In the genomic region with DNA sequence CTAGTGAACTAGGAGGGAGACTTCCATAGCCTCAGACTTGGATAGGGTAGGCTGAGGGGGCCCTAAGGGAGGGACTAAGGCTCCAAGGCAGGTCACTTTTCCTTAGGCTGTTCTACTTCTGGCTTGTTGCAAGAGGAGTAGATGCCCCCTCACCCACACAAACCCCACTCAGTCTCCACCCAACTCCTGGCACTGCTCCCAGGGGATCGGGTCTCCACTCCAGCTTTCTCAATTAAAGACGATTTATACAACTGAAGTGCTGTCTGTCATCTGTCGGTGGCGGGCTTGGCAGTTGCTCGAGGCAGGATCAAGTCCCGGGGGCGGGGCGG, we compare ENCODE assay signal across 11 cellular contexts. TPM values are rescaled to one million over a fixed set of nuclear protein-coding genes. Genes with fewer than 3 reads are reported as not detected.
DNase-seq lines count a peak whose midpoint lies in the region; ATAC-seq and TF ChIP-seq lines count a peak whose summit lies in the region.
"Had no signal": no experiment of that assay in that cellular context is flagged by ENCODE, and none has a peak within 500 bp of the region (broad histone marks: within the 10 kb centered on the region; RNA-seq: fewer than 3 reads in every experiment).

No MANE protein-coding gene starts in this region.

- no peaks in the 10 kb centered on the region for H3K9me3 ChIP-seq in CD8-positive, alpha-beta T cell (ENCODE audit: low read length)

- H3K36me3 Mint-ChIP-seq in CD8-positive, alpha-beta T cell = peaks cover 6% of the 10 kb centered on the region
- H3K36me3 Mint-ChIP-seq in brain = peaks cover 20% of the 10 kb centered on the region
- peaks cover 5% of the 10 kb centered on the region for H3K36me3 Mint-ChIP-seq in nephron progenitor cell (ENCODE audit: low read depth)

- intact Hi-C loops in CD8-positive, alpha-beta T cell (cut with DNase I, micrococcal nuclease) = loop anchor here in 1 of 2 experiments (1.0 kb wide), 1 partner anchor 11 kb away; no protein-coding TSS in a partner anchor

- peaks cover 34% of the 10 kb centered on the region for H3K4me1 ChIP-seq in CD8-positive, alpha-beta T cell (ENCODE audit: insufficient read depth, low read length)

- CTCF ChIA-PET in CD8-positive, alpha-beta T cell (lab: Charles Lee) = interaction anchor here (0.6 to 4.7 kb wide), 7 partner anchors 8 to 116 kb away, joined by 3 to 15 read pairs (median 6); partner anchors contain the start of genes TMEM95 and ZBTB4

- ATAC-seq in CD8-positive, alpha-beta T cell = no peak
- no peak for ATAC-seq in HG03196 (IDR thresholded peaks at IDR 0.05; ENCODE audit: unreplicated experiment)
- ATAC-seq in GM18873 (IDR thresholded peaks at IDR 0.05; ENCODE audit: low FRiP score, unreplicated experiment) = no peak

- H3K27ac Mint-ChIP-seq in CD8-positive, alpha-beta T cell = no peak overlapping the region
- peak overlapping the region in 2 of 5 experiments; percentile 89 to 91 for H3K27ac Mint-ChIP-seq in brain
- H3K27ac Mint-ChIP-seq in nephron progenitor cell = no peak overlapping the region

- H3K9me3 Mint-ChIP-seq in CD8-positive, alpha-beta T cell = no peaks in the 10 kb centered on the region
- H3K9me3 Mint-ChIP-seq in brain (peaks cover 0 to 9% (median 0%) of the 10 kb centered on the region in 5 experiments), nephron progenitor cell (no peaks in the 10 kb centered on the region)

- H3K27me3 ChIP-seq in CD8-positive, alpha-beta T cell (ENCODE audit: insufficient read depth, low read length) = peaks cover 14% of the 10 kb centered on the region

- H3K27ac ChIP-seq in CD8-positive, alpha-beta T cell (ENCODE audit: low read depth, low read length) = no peak overlapping the region
- H3K27ac ChIP-seq: KMS-11 had no signal

- H3K36me3 ChIP-seq in CD8-positive, alpha-beta T cell (ENCODE audit: insufficient read depth, low read length) = no peaks in the 10 kb centered on the region

- H3K4me1 Mint-ChIP-seq in CD8-positive, alpha-beta T cell (ENCODE audit: low read depth) = peaks cover 31% of the 10 kb centered on the region
- H3K4me1 Mint-ChIP-seq in brain = peaks cover 68% of the 10 kb centered on the region
- H3K4me1 Mint-ChIP-seq in nephron progenitor cell = peaks cover 68% of the 10 kb centered on the region

- peaks cover 46% of the 10 kb centered on the region for H3K27me3 Mint-ChIP-seq in CD8-positive, alpha-beta T cell (ENCODE audit: low read depth)
- H3K27me3 Mint-ChIP-seq in brain = peaks cover 34% of the 10 kb centered on the region
- peaks cover 48% of the 10 kb centered on the region for H3K27me3 Mint-ChIP-seq in nephron progenitor cell (ENCODE audit: low read depth, poor library complexity)

- peak overlapping the region; percentile 84 for H3K4me3 Mint-ChIP-seq in CD8-positive, alpha-beta T cell
- H3K4me3 Mint-ChIP-seq in brain = peak overlapping the region in 4 of 5 experiments; percentile 42 to 80 (median 71)
- H3K4me3 Mint-ChIP-seq in nephron progenitor cell = peak overlapping the region; percentile 64

- no peak for TF ChIP-seq CTCF in CD8-positive, alpha-beta T cell (IDR thresholded peaks at IDR 0.05)
- TF ChIP-seq CTCF in brain (conservative IDR thresholded peaks at IDR 0.05) (no peak), nephron progenitor cell (IDR thresholded peaks at IDR 0.05) (no peak)

- POLR2A ChIA-PET in CD8-positive, alpha-beta T cell (lab: Charles Lee) = interaction anchor here (0.8 to 5.5 kb wide), 6 partner anchors 9 to 40 kb away, joined by 3 to 27 read pairs (median 10); partner anchors contain the start of genes POLR2A, TMEM102 and ZBTB4

- H3K4me3 ChIP-seq in CD8-positive, alpha-beta T cell (ENCODE audit: low read depth, low read length) = no peak overlapping the region

- no peak for DNase-seq in CD8-positive, alpha-beta T cell
- DNase-seq in NCI-H128 (lab: John Stamatoyannopoulos, UW; ENCODE audit: unreplicated experiment) (peak; percentile 12), nephron progenitor cell (no peak), NCI-H187 treated with DMSO at 0.1 percent for 48 hours (lab: John Stamatoyannopoulos, UW) (no peak), MV-4-11 (lab: John Stamatoyannopoulos, UW) (no peak)

RNA-seq across cellular contexts. Expression of gene CHRNB1, which starts 0.2 kb away (rescaled TPM):
- total RNA-seq in CD8-positive, alpha-beta T cell = 1 to 10 TPM; 3.0 to 4.5 TPM
- polyA plus RNA-seq in brain (ENCODE audit: insufficient read depth, low read depth, low replicate concordance) = 17.7 TPM

RNA-seq across cellular contexts. Expression of gene FGF11, which starts 5.3 kb away (rescaled TPM):
- total RNA-seq in CD8-positive, alpha-beta T cell = 1 to 10 TPM; 1.7 TPM
- polyA plus RNA-seq in brain (ENCODE audit: insufficient read depth, low read depth, low replicate concordance) = 6.6 TPM

RNA-seq across cellular contexts. Expression of gene TMEM102, which starts 9.4 kb away (rescaled TPM):
- total RNA-seq in CD8-positive, alpha-beta T cell = 10 to 100 TPM; 13.2 to 15.3 TPM
- 2.2 TPM for polyA plus RNA-seq in brain (ENCODE audit: insufficient read depth, low read depth, low replicate concordance)

RNA-seq across cellular contexts. Expression of gene SPEM3, which starts 16.0 kb away (rescaled TPM):
- total RNA-seq in CD8-positive, alpha-beta T cell = not detected
- not detected for polyA plus RNA-seq in brain (ENCODE audit: insufficient read depth, low read depth, low replicate concordance)
- total RNA-seq: Daoy, urinary bladder had no signal
- polyA plus RNA-seq: urinary bladder had no signal

RNA-seq across cellular contexts. Expression of gene SPEM2, which starts 19.2 kb away (rescaled TPM):
- not detected for total RNA-seq in CD8-positive, alpha-beta T cell
- polyA plus RNA-seq in brain (ENCODE audit: insufficient read depth, low read depth, low replicate concordance) = not detected
- total RNA-seq: Daoy, urinary bladder had no signal
- polyA plus RNA-seq: urinary bladder had no signal
